ENCODE assay signal across 24 cellular contexts in the genomic region with DNA sequence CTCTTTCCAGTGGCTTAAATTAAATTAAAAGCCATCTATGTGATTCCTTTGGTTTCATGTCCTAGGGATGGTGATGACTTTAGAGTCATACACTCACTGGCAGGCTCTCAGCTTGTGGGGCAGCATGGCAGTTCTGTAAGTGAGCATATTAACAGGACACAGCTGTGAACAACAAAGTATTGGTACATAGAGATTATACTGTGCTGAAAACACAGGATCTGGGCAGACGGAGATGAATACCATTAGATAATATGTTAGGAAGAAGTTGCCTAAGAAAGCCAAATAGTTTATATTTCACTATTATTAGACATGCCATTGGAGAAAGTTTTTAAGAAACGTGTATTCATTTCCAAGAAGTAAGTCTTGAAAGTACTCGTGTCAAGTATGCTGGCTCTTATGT.
"Had no signal": no experiment of that assay in that cellular context is flagged by ENCODE, and none has a peak within 500 bp of the region (broad histone marks: within the 10 kb centered on the region; RNA-seq: fewer than 3 reads in every experiment).

No MANE protein-coding gene starts in this region.

- H3K27me3 Mint-ChIP-seq: activated B cell treated with CpG ODN at 0.5 μM for 24 hours; activated CD8-positive, alpha-beta memory T cell treated with anti-CD3 and anti-CD28 coated beads, Interleukin-2, amount 10 ng/mL, durations not matched to agents 7 days and 5 days; activated naive CD4-positive, alpha-beta T cell treated with anti-CD3 and anti-CD28 coated beads, Interleukin-2, amount 50 U/mL, for 24 hours; activated naive CD8-positive, alpha-beta T cell treated with anti-CD3 and anti-CD28 coated beads, Interleukin-2, amount 50 U/mL, for 24 hours had no signal

- ATAC-seq: activated CD4-positive, alpha-beta T cell treated with anti-CD3 and anti-CD28 coated beads for 36 hours; activated CD8-positive, alpha-beta memory T cell treated with anti-CD3 and anti-CD28 coated beads, Interleukin-2, amount 10 ng/mL, durations not matched to agents 7 days and 5 days; activated CD8-positive, alpha-beta T cell treated with anti-CD3 and anti-CD28 coated beads, Interleukin-2, amount 10 ng/mL, durations not matched to agents 7 days and 5 days; activated naive CD8-positive, alpha-beta T cell treated with anti-CD3 and anti-CD28 coated beads, Interleukin-2, amount 50 U/mL, for 24 hours; esophagus mucosa; foreskin keratinocyte; left ventricle myocardium superior; right lobe of liver; stimulated activated naive B cell treated with anti-CD40 and anti-IgM and Interleukin-4, amounts not matched to agents 10 μg/mL and 1 μg/mL and 100 μg/mL, for 72 hours had no signal

- DNase-seq: activated B cell treated with CpG ODN at 0.5 μM for 24 hours; activated CD4-positive, alpha-beta T cell treated with anti-CD3 and anti-CD28 coated beads for 36 hours; activated CD8-positive, alpha-beta memory T cell treated with anti-CD3 and anti-CD28 coated beads, Interleukin-2, amount 10 ng/mL, durations not matched to agents 7 days and 5 days; activated CD8-positive, alpha-beta T cell treated with anti-CD3 and anti-CD28 coated beads, Interleukin-2, amount 10 ng/mL, durations not matched to agents 7 days and 5 days; activated naive CD8-positive, alpha-beta T cell treated with anti-CD3 and anti-CD28 coated beads, Interleukin-2, amount 50 U/mL, for 24 hours; activated T-cell treated with anti-CD3 and anti-CD28 coated beads, Interleukin-2, amount 50 U/mL, for 48 hours; central memory CD4-positive, alpha-beta T cell; foreskin keratinocyte; left ventricle myocardium superior; naive B cell; nephron progenitor cell; right lobe of liver; small intestine; stimulated activated CD4-positive, alpha-beta T cell treated with anti-CD3 and anti-CD28 coated beads, Interleukin-1b, Interleukin-23, amount 100 ng/mL, for 48 hours; stimulated activated naive B cell treated with anti-CD40 and anti-IgM and Interleukin-4, amounts not matched to agents 10 μg/mL and 1 μg/mL and 100 μg/mL, for 72 hours; stomach; T-helper 1 cell; thyroid gland had no signal

- H3K4me3 ChIP-seq: breast epithelium, right lobe of liver, stomach, thyroid gland had no signal

- H3K4me3 Mint-ChIP-seq: activated B cell treated with CpG ODN at 0.5 μM for 24 hours; activated CD4-positive, alpha-beta T cell treated with anti-CD3 and anti-CD28 coated beads for 36 hours; activated CD8-positive, alpha-beta memory T cell treated with anti-CD3 and anti-CD28 coated beads, Interleukin-2, amount 10 ng/mL, durations not matched to agents 7 days and 5 days; activated CD8-positive, alpha-beta T cell treated with anti-CD3 and anti-CD28 coated beads, Interleukin-2, amount 10 ng/mL, durations not matched to agents 7 days and 5 days; activated naive CD4-positive, alpha-beta T cell treated with anti-CD3 and anti-CD28 coated beads, Interleukin-2, amount 50 U/mL, for 24 hours; activated naive CD8-positive, alpha-beta T cell treated with anti-CD3 and anti-CD28 coated beads, Interleukin-2, amount 50 U/mL, for 24 hours; naive B cell; nephron progenitor cell; stimulated activated naive B cell treated with anti-CD40 and anti-IgM and Interleukin-4, amounts not matched to agents 10 μg/mL and 1 μg/mL and 100 μg/mL, for 72 hours; T-helper 2 cell treated with Interferon-gamma antibody and Interleukin-4, amounts not matched to agents 5 μg/mL and 100 μg/mL, for 36 hours had no signal

- H3K4me1 Mint-ChIP-seq: activated B cell treated with CpG ODN at 0.5 μM for 24 hours; activated CD4-positive, alpha-beta T cell treated with anti-CD3 and anti-CD28 coated beads for 36 hours; activated CD8-positive, alpha-beta memory T cell treated with anti-CD3 and anti-CD28 coated beads, Interleukin-2, amount 10 ng/mL, durations not matched to agents 7 days and 5 days; activated naive CD4-positive, alpha-beta T cell treated with anti-CD3 and anti-CD28 coated beads, Interleukin-2, amount 50 U/mL, for 24 hours; activated naive CD8-positive, alpha-beta T cell treated with anti-CD3 and anti-CD28 coated beads, Interleukin-2, amount 50 U/mL, for 24 hours; naive B cell; nephron progenitor cell had no signal

- H3K9me3 Mint-ChIP-seq: activated B cell treated with CpG ODN at 0.5 μM for 24 hours, nephron progenitor cell had no signal

- H3K36me3 Mint-ChIP-seq: activated CD8-positive, alpha-beta memory T cell treated with anti-CD3 and anti-CD28 coated beads, Interleukin-2, amount 10 ng/mL, durations not matched to agents 7 days and 5 days; activated naive CD4-positive, alpha-beta T cell treated with anti-CD3 and anti-CD28 coated beads, Interleukin-2, amount 50 U/mL, for 24 hours; naive B cell; stimulated activated naive B cell treated with anti-CD40 and anti-IgM and Interleukin-4, amounts not matched to agents 10 μg/mL and 1 μg/mL and 100 μg/mL, for 72 hours had no signal

- H3K27ac Mint-ChIP-seq: activated B cell treated with CpG ODN at 0.5 μM for 24 hours; activated CD4-positive, alpha-beta T cell treated with anti-CD3 and anti-CD28 coated beads for 36 hours; activated CD8-positive, alpha-beta memory T cell treated with anti-CD3 and anti-CD28 coated beads, Interleukin-2, amount 10 ng/mL, durations not matched to agents 7 days and 5 days; activated CD8-positive, alpha-beta T cell treated with anti-CD3 and anti-CD28 coated beads, Interleukin-2, amount 10 ng/mL, durations not matched to agents 7 days and 5 days; activated naive CD4-positive, alpha-beta T cell treated with anti-CD3 and anti-CD28 coated beads, Interleukin-2, amount 50 U/mL, for 24 hours; activated naive CD8-positive, alpha-beta T cell treated with anti-CD3 and anti-CD28 coated beads, Interleukin-2, amount 50 U/mL, for 24 hours; activated T-helper 2 cell treated with anti-CD3 and anti-CD28 coated beads, Interferon-gamma antibody, Interleukin-2, Interleukin-4, amounts not matched to agents 10 μg/mL and 5 μg/mL and 100 μg/mL, durations not matched to agents 14 hours and 24 hours and 36 hours; nephron progenitor cell; progenitor cell of endocrine pancreas; stimulated activated naive B cell treated with anti-CD40 and anti-IgM and Interleukin-4, amounts not matched to agents 10 μg/mL and 1 μg/mL and 100 μg/mL, for 72 hours; T-helper 2 cell treated with Interferon-gamma antibody and Interleukin-4, amounts not matched to agents 5 μg/mL and 100 μg/mL, for 36 hours had no signal
